In the genomic region with DNA sequence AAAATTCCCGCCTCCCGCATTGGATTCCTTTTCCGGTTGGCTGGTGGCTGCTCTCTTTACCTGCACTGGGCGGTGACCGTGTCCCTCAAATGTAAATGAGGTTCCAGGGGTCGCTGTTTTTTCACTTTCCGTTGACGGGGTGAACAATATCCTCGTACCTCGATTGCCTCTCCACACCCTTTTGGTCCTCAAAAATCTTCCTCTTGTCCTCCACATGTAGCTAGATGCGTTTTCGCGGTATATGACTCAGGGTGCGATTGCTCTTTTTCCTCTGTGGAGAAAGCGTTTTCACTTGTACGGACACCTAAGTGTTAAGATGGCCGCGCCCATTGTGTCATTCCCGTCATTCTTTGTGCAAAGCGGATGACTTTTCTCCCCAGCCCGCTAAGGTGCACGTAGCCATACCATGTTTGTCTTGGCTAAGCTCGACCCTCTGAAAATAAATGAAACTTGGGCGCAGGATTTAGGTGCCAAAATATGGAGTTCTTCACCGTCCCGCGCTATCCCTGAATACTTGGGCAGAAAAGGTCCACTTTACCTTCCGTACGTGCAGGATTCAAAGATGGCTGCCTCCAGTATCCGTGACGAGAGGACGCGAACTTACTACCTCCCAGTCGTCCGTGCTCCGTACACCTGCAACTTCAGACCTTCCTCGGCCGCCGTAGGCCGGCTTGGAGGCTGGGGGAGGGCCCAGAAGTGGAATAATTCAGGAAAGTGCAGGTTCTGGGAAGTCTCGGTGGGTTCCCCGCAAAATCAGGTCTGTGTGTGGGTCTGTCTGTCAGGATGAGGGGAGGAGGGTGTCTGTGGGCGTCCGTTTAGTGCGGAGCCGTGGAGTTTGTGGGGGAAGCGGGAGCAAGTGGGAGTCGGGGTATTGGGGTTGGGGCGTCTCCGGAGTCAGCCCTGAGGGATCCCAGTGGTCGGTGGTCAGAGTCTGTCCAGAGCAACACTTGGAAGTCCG, we compare ENCODE assay signal across 8 cellular contexts. TPM values are rescaled to one million over a fixed set of nuclear protein-coding genes. Genes with fewer than 3 reads are reported as not detected.
DNase-seq lines count a peak whose midpoint lies in the region; ATAC-seq and TF ChIP-seq lines count a peak whose summit lies in the region.

A gene (plus strand): TSS at position 689 of the 958 bp plus-strand sequence. CDS start 8,749 bp downstream, outside the sequence.

- ATAC-seq in GM18868 (IDR thresholded peaks at IDR 0.05; ENCODE audit: unreplicated experiment), result peak; percentile 80
- peak; percentile 76 for ATAC-seq in HG03159 (IDR thresholded peaks at IDR 0.05; ENCODE audit: unreplicated experiment)

- peak within 1 kb of the TSS; percentile 91 for H3K4me3 ChIP-seq in choroid plexus epithelial cell (ENCODE audit: low read depth, low read length)
- H3K4me3 ChIP-seq in kidney epithelial cell (ENCODE audit: low read depth, low read length), result peak within 1 kb of the TSS; percentile 99

- in situ Hi-C loops in ACHN (cut with HindIII; ENCODE audit: low pct_ligation_motif_present, low pct_unique_long_range_greater_than_20kb, low sequenced_read_pairs), result no loop called here

- peak; percentile 39 for TF ChIP-seq CTCF in choroid plexus epithelial cell (conservative IDR thresholded peaks at IDR 0.05; ENCODE audit: low read depth, low read length)
- TF ChIP-seq CTCF in kidney epithelial cell (IDR thresholded peaks at IDR 0.05; ENCODE audit: insufficient read depth, low read length, poor library complexity, severe bottlenecking), result peak; percentile 23

- no peaks in the 10 kb centered on the region for H3K36me3 ChIP-seq in kidney epithelial cell (ENCODE audit: control insufficient read depth, insufficient read depth, low read length)

- DNase-seq in ACHN (peak; percentile 77), NCI-H345 (lab: John Stamatoyannopoulos, UW) (peak; percentile 86), choroid plexus epithelial cell (ENCODE audit: low read depth) (peak; percentile 98), kidney epithelial cell (ENCODE audit: low read depth) (peak; percentile 76)
- DNase-seq in activated CD4-positive, alpha-beta T cell treated with anti-CD3 and anti-CD28 coated beads for 24 hours (ENCODE audit: low read depth in 2 of 2), result peak; percentile 74 to 78
- DNase-seq in stimulated activated CD4-positive, alpha-beta T cell treated with anti-CD3 and anti-CD28 coated beads, Interleukin-15, amount 100 ng/mL, for 24 hours, result peak; percentile 87

- H3K27me3 ChIP-seq in kidney epithelial cell (ENCODE audit: control insufficient read depth, insufficient read depth, low read length), result no peaks in the 10 kb centered on the region

RNA-seq across cellular contexts. Expression of the gene that starts here (rescaled TPM):
- 3.4 and 5.8 TPM in 2 replicates for total RNA-seq in kidney epithelial cell

Comparison
In these comparisons a context has a peak if more than half of its experiments do, and no peak if none do; other contexts are left out.
1. Peak in every context shown above with its lines: DNase-seq, ATAC-seq and H3K4me3 ChIP-seq.